In genomic region chr12:54622463-54623183, GRCh38 we compare ENCODE assay signal across 1 cellular context.
TF ChIP-seq lines count a peak whose summit lies in the region.

No MANE protein-coding gene starts in this region.

TF ChIP-seq in GM12878, 131 proteins besides CTCF, POLR2A, EP300 and RAD21:
- no peak for TF ChIP-seq EED (IDR thresholded peaks at IDR 0.05; ENCODE audit: low read depth)
- TF ChIP-seq NRF1 (conservative IDR thresholded peaks at IDR 0.05; ENCODE audit: low read depth, low read length), result no peak
- TF ChIP-seq STAT3 (IDR thresholded peaks at IDR 0.05; ENCODE audit: low read depth, low read length), result no peak
- no peak for TF ChIP-seq NBN (IDR thresholded peaks at IDR 0.05)
- TF ChIP-seq TARDBP (IDR thresholded peaks at IDR 0.05; ENCODE audit: borderline replicate concordance), result no peak
- TF ChIP-seq ZNF207 (IDR thresholded peaks at IDR 0.05; ENCODE audit: borderline replicate concordance), result no peak
- no peak for TF ChIP-seq DPF2 (IDR thresholded peaks at IDR 0.05)
- TF ChIP-seq POLR2AphosphoS5 (IDR thresholded peaks at IDR 0.05; ENCODE audit: low read length), result no peak
- no peak for TF ChIP-seq CHD2 (IDR thresholded peaks at IDR 0.05; ENCODE audit: borderline replicate concordance, low read depth, low read length)
- TF ChIP-seq MYC (IDR thresholded peaks at IDR 0.05; ENCODE audit: insufficient read depth, insufficient read length, insufficient replicate concordance, low read length, severe bottlenecking), result no peak
- TF ChIP-seq CHD1 (IDR thresholded peaks at IDR 0.05; ENCODE audit: low read depth, low read length), result no peak
- no peak for TF ChIP-seq REST (IDR thresholded peaks at IDR 0.05; ENCODE audit: low read depth, low read length)
- TF ChIP-seq BRCA1 (IDR thresholded peaks at IDR 0.05; ENCODE audit: low read depth, low read length), result no peak
- TF ChIP-seq ZNF622 (IDR thresholded peaks at IDR 0.05), result no peak
